Comparison of ENCODE assay signal across 8 cellular contexts in the genomic region with DNA sequence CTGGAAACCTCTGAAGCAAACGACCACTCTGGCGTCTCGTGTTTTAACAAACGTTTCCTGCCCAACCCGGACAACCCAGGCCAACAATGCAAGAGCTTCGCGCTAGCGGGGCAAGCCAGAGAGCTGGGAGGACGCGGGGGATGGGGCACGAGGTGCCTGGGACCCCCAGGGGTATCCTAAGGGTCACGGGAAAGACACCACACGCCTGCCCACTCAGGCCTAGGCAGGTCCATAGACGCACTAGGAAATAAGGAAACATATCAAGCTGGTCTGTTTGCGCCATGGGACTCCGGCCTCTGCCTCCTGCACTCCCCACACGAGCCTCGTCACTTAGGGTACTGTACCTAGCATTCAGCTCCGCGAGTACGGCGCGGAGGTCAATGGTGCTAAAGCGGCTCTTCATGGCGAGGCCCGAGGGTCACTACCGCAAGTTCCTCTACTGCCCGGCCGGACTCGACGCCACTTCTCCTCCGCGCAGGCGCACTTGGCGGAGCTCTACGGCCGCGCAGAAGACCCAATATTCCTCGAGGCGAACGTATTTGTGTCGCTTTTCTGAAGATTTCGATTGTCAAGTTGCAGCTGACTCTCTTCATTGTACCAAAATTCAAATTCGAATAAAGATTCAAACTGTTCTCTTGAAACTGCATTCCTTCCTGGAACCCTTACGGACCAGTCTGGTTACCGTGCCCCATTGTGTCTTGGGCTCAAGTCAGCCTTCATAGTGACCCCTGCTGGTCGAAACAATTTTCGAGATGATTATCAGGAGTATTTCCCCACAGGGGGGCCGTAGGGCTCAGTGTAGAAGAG. TPM values are rescaled to one million over a fixed set of nuclear protein-coding genes. Genes with fewer than 3 reads are reported as not detected.
DNase-seq lines count a peak whose midpoint lies in the region; ATAC-seq and TF ChIP-seq lines count a peak whose summit lies in the region.

A gene with protein sequence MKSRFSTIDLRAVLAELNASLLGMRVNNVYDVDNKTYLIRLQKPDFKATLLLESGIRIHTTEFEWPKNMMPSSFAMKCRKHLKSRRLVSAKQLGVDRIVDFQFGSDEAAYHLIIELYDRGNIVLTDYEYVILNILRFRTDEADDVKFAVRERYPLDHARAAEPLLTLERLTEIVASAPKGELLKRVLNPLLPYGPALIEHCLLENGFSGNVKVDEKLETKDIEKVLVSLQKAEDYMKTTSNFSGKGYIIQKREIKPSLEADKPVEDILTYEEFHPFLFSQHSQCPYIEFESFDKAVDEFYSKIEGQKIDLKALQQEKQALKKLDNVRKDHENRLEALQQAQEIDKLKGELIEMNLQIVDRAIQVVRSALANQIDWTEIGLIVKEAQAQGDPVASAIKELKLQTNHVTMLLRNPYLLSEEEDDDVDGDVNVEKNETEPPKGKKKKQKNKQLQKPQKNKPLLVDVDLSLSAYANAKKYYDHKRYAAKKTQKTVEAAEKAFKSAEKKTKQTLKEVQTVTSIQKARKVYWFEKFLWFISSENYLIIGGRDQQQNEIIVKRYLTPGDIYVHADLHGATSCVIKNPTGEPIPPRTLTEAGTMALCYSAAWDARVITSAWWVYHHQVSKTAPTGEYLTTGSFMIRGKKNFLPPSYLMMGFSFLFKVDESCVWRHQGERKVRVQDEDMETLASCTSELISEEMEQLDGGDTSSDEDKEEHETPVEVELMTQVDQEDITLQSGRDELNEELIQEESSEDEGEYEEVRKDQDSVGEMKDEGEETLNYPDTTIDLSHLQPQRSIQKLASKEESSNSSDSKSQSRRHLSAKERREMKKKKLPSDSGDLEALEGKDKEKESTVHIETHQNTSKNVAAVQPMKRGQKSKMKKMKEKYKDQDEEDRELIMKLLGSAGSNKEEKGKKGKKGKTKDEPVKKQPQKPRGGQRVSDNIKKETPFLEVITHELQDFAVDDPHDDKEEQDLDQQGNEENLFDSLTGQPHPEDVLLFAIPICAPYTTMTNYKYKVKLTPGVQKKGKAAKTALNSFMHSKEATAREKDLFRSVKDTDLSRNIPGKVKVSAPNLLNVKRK (minus strand): TSS at position 438 of the 807 bp plus-strand sequence. CDS start 35 bp downstream, at position 403.

- H3K27ac ChIP-seq in RWPE2 (ENCODE audit: poor library complexity, severe bottlenecking), result peak within 1 kb of the TSS; percentile 48
- H3K27ac ChIP-seq in neural progenitor cell, result peak within 1 kb of the TSS; percentile 57
- peak within 1 kb of the TSS; percentile 95 for H3K27ac ChIP-seq in subcutaneous abdominal adipose tissue (ENCODE audit: low read depth, low read length)

- no peaks in the 10 kb centered on the region for H4K20me1 ChIP-seq in neural progenitor cell (ENCODE audit: low read depth)

- DNase-seq in ELR (ENCODE audit: low read depth), result peak; percentile 92
- DNase-seq in GOT3 (lab: John Stamatoyannopoulos, UW), result peak; percentile 5
- DNase-seq in RWPE2 (ENCODE audit: low spot score), result peak; percentile 86
- peak; percentile 91 for DNase-seq in activated effector memory CD4-positive, alpha-beta T cell treated with anti-CD3 and anti-CD28 coated beads, Interleukin-2, amount 50 U/mL, for 16 hours
- peak; percentile 88 for DNase-seq in fibroblast of villous mesenchyme (ENCODE audit: low read depth)
- peak; percentile 94 for DNase-seq in neural progenitor cell (ENCODE audit: low spot score)

- no peaks in the 10 kb centered on the region for H3K27me3 ChIP-seq in RWPE2 (ENCODE audit: insufficient read depth, poor library complexity, severe bottlenecking)
- H3K27me3 ChIP-seq in neural progenitor cell, result no peaks in the 10 kb centered on the region
- no peaks in the 10 kb centered on the region for H3K27me3 ChIP-seq in subcutaneous abdominal adipose tissue (ENCODE audit: control insufficient read depth in 5 of 5, insufficient read depth in 4 of 5, low read length in 5 of 5)

- peak within 1 kb of the TSS; percentile 88 for H3K9ac ChIP-seq in neural progenitor cell
- peak within 1 kb of the TSS; percentile 95 to 100 (median 99) for H3K9ac ChIP-seq in subcutaneous abdominal adipose tissue (ENCODE audit: low read length in 5 of 5)

- H3K27me3 Mint-ChIP-seq in neural progenitor cell (ENCODE audit: insufficient read depth, low read depth), result no peaks in the 10 kb centered on the region

- peaks cover 10% of the 10 kb centered on the region for H3K36me3 Mint-ChIP-seq in neural progenitor cell

- H3K4me3 ChIP-seq in RWPE2 (ENCODE audit: severe bottlenecking) (peak within 1 kb of the TSS; percentile 74), fibroblast of villous mesenchyme (ENCODE audit: low read depth, low read length) (peak within 1 kb of the TSS; percentile 96), neural progenitor cell (peak within 1 kb of the TSS; percentile 85), subcutaneous abdominal adipose tissue (ENCODE audit: low read depth in 1 of 5, low read length in 5 of 5) (peak within 1 kb of the TSS; percentile 80 to 100 (median 99))

- TF ChIP-seq CTCF in LNCAP (IDR thresholded peaks at IDR 0.05) (peak; percentile 83), RWPE2 (IDR thresholded peaks at IDR 0.05; ENCODE audit: poor library complexity, severe bottlenecking) (peak; percentile 96), fibroblast of villous mesenchyme (IDR thresholded peaks at IDR 0.05; ENCODE audit: insufficient read depth, low read depth, low read length) (peak; percentile 69), neural progenitor cell (IDR thresholded peaks at IDR 0.05) (peak; percentile 88)

- peak within 1 kb of the TSS; percentile 100 for H3K4me3 Mint-ChIP-seq in neural progenitor cell

- H3K4me2 ChIP-seq in neural progenitor cell, result peak within 1 kb of the TSS; percentile 85

- ATAC-seq in RWPE2 (ENCODE audit: low read depth), result peak; percentile 74

- no peaks in the 10 kb centered on the region for H3K9me3 ChIP-seq in RWPE2 (ENCODE audit: severe bottlenecking)
- H3K9me3 ChIP-seq in neural progenitor cell (ENCODE audit: low read depth), result no peaks in the 10 kb centered on the region
- no peaks in the 10 kb centered on the region for H3K9me3 ChIP-seq in subcutaneous abdominal adipose tissue (ENCODE audit: control insufficient read depth in 5 of 5, low read length in 5 of 5)

- H3F3A ChIP-seq in neural progenitor cell (ENCODE audit: low read depth), result peaks cover 20% of the 10 kb centered on the region

- H3K9me3 Mint-ChIP-seq in neural progenitor cell, result peaks cover 2% of the 10 kb centered on the region

- peaks cover 15% of the 10 kb centered on the region for H3K4me1 Mint-ChIP-seq in neural progenitor cell

- H3K27ac Mint-ChIP-seq in neural progenitor cell, result peak within 1 kb of the TSS; percentile 100

- H3K4me1 ChIP-seq in RWPE2 (ENCODE audit: insufficient read depth, poor library complexity, severe bottlenecking) (peaks cover 7% of the 10 kb centered on the region), neural progenitor cell (peaks cover 10% of the 10 kb centered on the region), subcutaneous abdominal adipose tissue (ENCODE audit: control insufficient read depth in 5 of 5, insufficient read depth in 5 of 5, low read length in 5 of 5) (peaks cover 0 to 33% (median 19%) of the 10 kb centered on the region in 5 donors)

- peak within 1 kb of the TSS; percentile 99 for H2AFZ ChIP-seq in neural progenitor cell (replicated peaks)

- H3K36me3 ChIP-seq in RWPE2 (ENCODE audit: low read depth), result peaks cover 36% of the 10 kb centered on the region
- peaks cover 7% of the 10 kb centered on the region for H3K36me3 ChIP-seq in neural progenitor cell
- peaks cover 4 to 19% (median 10%) of the 10 kb centered on the region in 5 donors for H3K36me3 ChIP-seq in subcutaneous abdominal adipose tissue (ENCODE audit: control insufficient read depth in 5 of 5, insufficient read depth in 5 of 5, low read length in 5 of 5)

- peaks cover 46% of the 10 kb centered on the region for H3K79me2 ChIP-seq in neural progenitor cell (ENCODE audit: low read depth)

RNA-seq across cellular contexts. Expression of the gene that starts here (rescaled TPM):
- 70.0 and 72.5 TPM in 2 replicates for total RNA-seq in fibroblast of villous mesenchyme
- 60.5 and 83.0 TPM in 2 replicates for total RNA-seq in neural progenitor cell (ENCODE audit: low replicate concordance)

Comparison
In these comparisons a context has a peak if more than half of its experiments do, and no peak if none do; other contexts are left out.
1. Peak in every context shown above with its lines: DNase-seq, ATAC-seq, H3K4me3 ChIP-seq and H3K27ac ChIP-seq.
2. DNase-seq: peak in every context shown above with its lines; median percentile 94 in neural progenitor cell; 92 in ELR; 91 in activated effector memory CD4-positive, alpha-beta T cell treated with anti-CD3 and anti-CD28 coated beads, Interleukin-2, amount 50 U/mL, for 16 hours; 88 in fibroblast of villous mesenchyme; 86 in RWPE2; 5 in GOT3.